In the genomic region with DNA sequence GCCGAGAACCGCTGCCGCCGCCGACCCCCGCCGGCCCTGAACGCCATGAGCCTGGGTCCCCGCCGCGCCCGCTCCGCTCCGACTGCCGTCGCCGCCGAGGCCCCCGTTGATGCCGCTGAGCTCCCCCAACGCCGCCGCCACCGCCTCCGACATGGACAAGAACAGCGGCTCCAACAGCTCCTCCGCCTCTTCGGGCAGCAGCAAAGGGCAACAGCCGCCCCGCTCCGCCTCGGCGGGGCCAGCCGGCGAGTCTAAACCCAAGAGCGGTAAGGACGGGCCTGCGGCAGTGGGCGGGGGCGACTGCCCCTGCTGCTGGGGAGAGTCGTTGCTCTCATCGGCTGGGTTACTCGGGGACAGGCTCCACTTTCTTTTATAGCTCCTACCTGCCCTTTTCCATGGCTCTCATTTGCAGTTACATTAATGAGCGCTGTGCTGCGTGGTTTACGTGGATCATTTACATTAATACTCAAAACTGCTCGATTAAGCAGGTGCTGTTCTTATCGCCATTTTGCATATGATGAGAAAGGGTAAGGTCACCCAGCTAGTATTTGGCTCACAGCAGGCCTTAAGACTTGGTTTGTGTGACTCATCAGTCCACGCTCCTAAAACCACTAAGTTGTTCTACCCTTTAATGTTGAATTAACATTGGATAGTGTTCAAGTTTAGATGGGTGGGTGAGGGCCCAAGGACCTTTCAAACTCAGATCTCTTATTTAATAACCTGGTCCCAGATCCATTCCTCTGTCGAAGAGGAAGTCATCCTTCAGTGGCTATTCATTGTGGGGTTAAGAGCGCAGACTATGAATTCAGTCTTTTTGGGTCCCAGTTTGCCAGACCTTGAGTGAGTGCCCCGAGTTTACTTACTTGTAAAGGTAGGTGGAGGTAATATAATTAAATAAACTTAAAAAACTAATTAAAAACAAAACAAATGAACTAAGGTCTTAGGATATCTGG, we compare ENCODE assay signal across 1 cellular context.
TF ChIP-seq lines count a peak whose summit lies in the region.

No MANE protein-coding gene starts in this region.

TF ChIP-seq in SK-N-SH, 30 proteins besides CTCF, POLR2A, EP300 and RAD21 (continued from another document):
- TF ChIP-seq, protein P1, sequence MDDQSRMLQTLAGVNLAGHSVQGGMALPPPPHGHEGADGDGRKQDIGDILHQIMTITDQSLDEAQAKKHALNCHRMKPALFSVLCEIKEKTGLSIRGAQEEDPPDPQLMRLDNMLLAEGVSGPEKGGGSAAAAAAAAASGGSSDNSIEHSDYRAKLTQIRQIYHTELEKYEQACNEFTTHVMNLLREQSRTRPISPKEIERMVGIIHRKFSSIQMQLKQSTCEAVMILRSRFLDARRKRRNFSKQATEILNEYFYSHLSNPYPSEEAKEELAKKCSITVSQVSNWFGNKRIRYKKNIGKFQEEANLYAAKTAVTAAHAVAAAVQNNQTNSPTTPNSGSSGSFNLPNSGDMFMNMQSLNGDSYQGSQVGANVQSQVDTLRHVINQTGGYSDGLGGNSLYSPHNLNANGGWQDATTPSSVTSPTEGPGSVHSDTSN (IDR thresholded peaks at IDR 0.05) = no peak
- TF ChIP-seq MXI1 (IDR thresholded peaks at IDR 0.05; ENCODE audit: low read depth, low read length) = no peak
- TF ChIP-seq GABPA (IDR thresholded peaks at IDR 0.05; ENCODE audit: low read depth) = no peak
- TF ChIP-seq NRF1 (IDR thresholded peaks at IDR 0.05; ENCODE audit: low read depth, low read length) = no peak
- no peak for TF ChIP-seq USF1 (IDR thresholded peaks at IDR 0.05; ENCODE audit: borderline replicate concordance, low read depth)
- no peak for TF ChIP-seq ELF1 (IDR thresholded peaks at IDR 0.05)
- no peak for TF ChIP-seq TEAD4 (IDR thresholded peaks at IDR 0.05; ENCODE audit: borderline replicate concordance, insufficient read depth)
- no peak for TF ChIP-seq RXRA (IDR thresholded peaks at IDR 0.05; ENCODE audit: borderline replicate concordance, low read depth)
- no peak for TF ChIP-seq TAF1 (IDR thresholded peaks at IDR 0.05; ENCODE audit: borderline replicate concordance, low read depth, low read length)
- TF ChIP-seq RCOR1 (IDR thresholded peaks at IDR 0.05; ENCODE audit: low read length) = no peak
- no peak for TF ChIP-seq REST (IDR thresholded peaks at IDR 0.05; ENCODE audit: low read depth, low read length)
- TF ChIP-seq FOXJ3 (CRISPR knock-in tag; IDR thresholded peaks at IDR 0.05) = no peak
- TF ChIP-seq CHD2 (IDR thresholded peaks at IDR 0.05; ENCODE audit: low read length, partially characterized antibody) = no peak
- TF ChIP-seq SIN3A (IDR thresholded peaks at IDR 0.05; ENCODE audit: borderline replicate concordance, low read depth, low read length) = no peak
- TF ChIP-seq FOXM1 (IDR thresholded peaks at IDR 0.05; ENCODE audit: low read depth) = no peak
- no peak for TF ChIP-seq USF2 (IDR thresholded peaks at IDR 0.05; ENCODE audit: borderline replicate concordance, low read depth, low read length)
- TF ChIP-seq SMC3 (IDR thresholded peaks at IDR 0.05; ENCODE audit: low read depth, low read length) = no peak
- no peak for TF ChIP-seq MEF2A (IDR thresholded peaks at IDR 0.05; ENCODE audit: borderline replicate concordance, low read depth)
- TF ChIP-seq EZH2phosphoT487 (IDR thresholded peaks at IDR 0.05; ENCODE audit: borderline replicate concordance, low read depth) = no peak
- TF ChIP-seq, protein P2, sequence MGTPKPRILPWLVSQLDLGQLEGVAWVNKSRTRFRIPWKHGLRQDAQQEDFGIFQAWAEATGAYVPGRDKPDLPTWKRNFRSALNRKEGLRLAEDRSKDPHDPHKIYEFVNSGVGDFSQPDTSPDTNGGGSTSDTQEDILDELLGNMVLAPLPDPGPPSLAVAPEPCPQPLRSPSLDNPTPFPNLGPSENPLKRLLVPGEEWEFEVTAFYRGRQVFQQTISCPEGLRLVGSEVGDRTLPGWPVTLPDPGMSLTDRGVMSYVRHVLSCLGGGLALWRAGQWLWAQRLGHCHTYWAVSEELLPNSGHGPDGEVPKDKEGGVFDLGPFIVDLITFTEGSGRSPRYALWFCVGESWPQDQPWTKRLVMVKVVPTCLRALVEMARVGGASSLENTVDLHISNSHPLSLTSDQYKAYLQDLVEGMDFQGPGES (IDR thresholded peaks at IDR 0.05; ENCODE audit: low read depth, low read length) = no peak
- TF ChIP-seq GATA2 (CRISPR knock-in tag; IDR thresholded peaks at IDR 0.05) = no peak
- no peak for TF ChIP-seq POLR2AphosphoS5 (IDR thresholded peaks at IDR 0.05; ENCODE audit: low read depth, low read length)
- no peak for TF ChIP-seq RFX5 (IDR thresholded peaks at IDR 0.05; ENCODE audit: low read length)
- TF ChIP-seq, protein P3, sequence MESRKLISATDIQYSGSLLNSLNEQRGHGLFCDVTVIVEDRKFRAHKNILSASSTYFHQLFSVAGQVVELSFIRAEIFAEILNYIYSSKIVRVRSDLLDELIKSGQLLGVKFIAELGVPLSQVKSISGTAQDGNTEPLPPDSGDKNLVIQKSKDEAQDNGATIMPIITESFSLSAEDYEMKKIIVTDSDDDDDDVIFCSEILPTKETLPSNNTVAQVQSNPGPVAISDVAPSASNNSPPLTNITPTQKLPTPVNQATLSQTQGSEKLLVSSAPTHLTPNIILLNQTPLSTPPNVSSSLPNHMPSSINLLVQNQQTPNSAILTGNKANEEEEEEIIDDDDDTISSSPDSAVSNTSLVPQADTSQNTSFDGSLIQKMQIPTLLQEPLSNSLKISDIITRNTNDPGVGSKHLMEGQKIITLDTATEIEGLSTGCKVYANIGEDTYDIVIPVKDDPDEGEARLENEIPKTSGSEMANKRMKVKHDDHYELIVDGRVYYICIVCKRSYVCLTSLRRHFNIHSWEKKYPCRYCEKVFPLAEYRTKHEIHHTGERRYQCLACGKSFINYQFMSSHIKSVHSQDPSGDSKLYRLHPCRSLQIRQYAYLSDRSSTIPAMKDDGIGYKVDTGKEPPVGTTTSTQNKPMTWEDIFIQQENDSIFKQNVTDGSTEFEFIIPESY (IDR thresholded peaks at IDR 0.05; ENCODE audit: borderline replicate concordance, low read depth) = no peak
- peak; percentile 34; the same call in 1 of the 2 replicates for TF ChIP-seq NFIC (IDR thresholded peaks at IDR 0.05; ENCODE audit: borderline replicate concordance)
